19 cellular contexts compared by ENCODE assay signal in the genomic region with DNA sequence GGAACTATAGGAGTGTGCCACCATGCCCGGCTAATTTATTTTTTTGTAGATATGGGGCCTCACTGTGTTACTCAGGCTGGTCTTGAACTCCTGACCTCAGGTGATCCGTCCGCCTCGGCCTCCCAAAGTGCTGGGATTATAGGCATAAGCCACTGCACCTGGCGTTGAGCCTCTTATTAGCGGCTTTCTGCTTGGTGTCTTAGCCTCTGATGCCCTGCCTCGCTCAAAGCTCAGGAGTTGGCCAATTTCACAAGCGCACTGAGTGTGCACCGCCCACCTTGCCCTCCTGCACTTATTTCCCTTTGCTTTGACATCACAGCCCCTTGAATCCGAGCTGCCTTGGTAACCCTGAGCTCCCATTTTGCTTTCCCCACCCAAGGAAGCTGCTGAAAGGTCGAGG. TPM values are rescaled to one million over a fixed set of nuclear protein-coding genes. Genes with fewer than 3 reads are reported as not detected.
DNase-seq lines count a peak whose midpoint lies in the region; TF ChIP-seq lines count a peak whose summit lies in the region.
"Had no signal": no experiment of that assay in that cellular context is flagged by ENCODE, and none has a peak within 500 bp of the region (broad histone marks: within the 10 kb centered on the region; RNA-seq: fewer than 3 reads in every experiment).

No MANE protein-coding gene starts in this region.

- no peak for TF ChIP-seq POLR2A in lower leg skin (IDR thresholded peaks at IDR 0.05)

- peak overlapping the region; percentile 59 for H3K27ac Mint-ChIP-seq in MCF 10A (ENCODE audit: low read depth, unreplicated experiment)
- H3K27ac Mint-ChIP-seq: B cell had no signal

- no peak overlapping the region for H3K4me3 Mint-ChIP-seq in MCF 10A (ENCODE audit: unreplicated experiment)
- H3K4me3 Mint-ChIP-seq: B cell had no signal

- H3K36me3 Mint-ChIP-seq in MCF 10A (ENCODE audit: insufficient read depth, unreplicated experiment), result peaks cover 79% of the 10 kb centered on the region

- intact Hi-C loops in MCF 10A (cut with micrococcal nuclease), result loop anchor here (5.0 kb wide), 1 partner anchor 46 kb away; the partner anchor contains the start of gene CARM1
- intact Hi-C loops in mammary epithelial cell (cut with micrococcal nuclease), result no loop called here
- intact Hi-C loops in lower leg skin (cut with DNase I; ENCODE audit: low total_unique reads), result no loop called here

- H3K9me3 ChIP-seq in mammary epithelial cell (replicated peaks; ENCODE audit: insufficient read depth, low read length), result no peaks in the 10 kb centered on the region
- H3K9me3 ChIP-seq in WERI-Rb-1 (ENCODE audit: severe bottlenecking), result no peaks in the 10 kb centered on the region
- H3K9me3 ChIP-seq in skeletal muscle tissue (ENCODE audit: control insufficient read depth in 3 of 3, low read length in 3 of 3), result no peaks in the 10 kb centered on the region

- BruUV-seq in MCF 10A (replicated peaks; lab: Mats Ljungman, UMichigan), result no TSS peak
- no TSS peak for BruUV-seq in mammary epithelial cell (replicated peaks; lab: Mats Ljungman, UMichigan)

- H3K9ac ChIP-seq in mammary epithelial cell (ENCODE audit: insufficient read depth, low read length), result no peak overlapping the region
- H3K9ac ChIP-seq in skeletal muscle tissue (ENCODE audit: low read depth in 1 of 3, low read length in 3 of 3), result peak overlapping the region in 1 of 3 donors; percentile 45

- dilution Hi-C loops in mammary epithelial cell (cut with HindIII; ENCODE audit: low sequenced_read_pairs), result loop anchor here (10.0 kb wide), 1 partner anchor 94 kb away; no protein-coding TSS in a partner anchor

- POLR2A ChIA-PET in MCF 10A (lab: Yijun Ruan, JAX), result interaction anchor here (0.5 to 1.8 kb wide), 2 partner anchors 9 to 22 kb away, joined by 4 to 7 read pairs; no protein-coding TSS in a partner anchor

- peaks cover 14% of the 10 kb centered on the region for H3K4me1 ChIP-seq in mammary epithelial cell (ENCODE audit: insufficient read depth, low read length)
- H3K4me1 ChIP-seq in skeletal muscle tissue (ENCODE audit: control insufficient read depth in 3 of 3, insufficient read depth in 3 of 3, low read length in 3 of 3), result peaks cover 20 to 65% (median 41%) of the 10 kb centered on the region in 3 donors

- no peaks in the 10 kb centered on the region for H3K9me3 Mint-ChIP-seq in MCF 10A (ENCODE audit: unreplicated experiment)

- no peak overlapping the region for H2AFZ ChIP-seq in mammary epithelial cell (ENCODE audit: low read depth, low read length)

- over 99% methylated on average over 10 of the region's 11 CpGs for WGBS in mammary epithelial cell (ENCODE audit: low coverage, missing lambda C conversion rate)
- WGBS in lower leg skin, 2 donors, result 88 to 92% methylated on average over 11 of the region's 11 CpGs

- peaks cover 5% of the 10 kb centered on the region for H3K4me1 Mint-ChIP-seq in MCF 10A (ENCODE audit: insufficient read depth, unreplicated experiment)

- no peak overlapping the region for H3K27ac ChIP-seq in mammary epithelial cell (ENCODE audit: insufficient read depth, low read depth, low read length)
- peak overlapping the region; percentile 85 for H3K27ac ChIP-seq in WERI-Rb-1
- peak overlapping the region; percentile 20 for H3K27ac ChIP-seq in skeletal muscle tissue (ENCODE audit: low read depth, low read length)

- no peaks in the 10 kb centered on the region for H3K79me2 ChIP-seq in mammary epithelial cell (ENCODE audit: insufficient read depth, low read length)

- in situ Hi-C loops in mammary epithelial cell (cut with MboI; ENCODE audit: low sequenced_read_pairs in 2 of 2), result no loop called here

- H3K27me3 Mint-ChIP-seq in MCF 10A (ENCODE audit: insufficient read depth, unreplicated experiment), result no peaks in the 10 kb centered on the region
- H3K27me3 Mint-ChIP-seq: B cell had no signal

- no peaks in the 10 kb centered on the region for H3K27me3 ChIP-seq in mammary epithelial cell (ENCODE audit: insufficient read depth, low read length)
- no peaks in the 10 kb centered on the region for H3K27me3 ChIP-seq in WERI-Rb-1 (ENCODE audit: insufficient read depth, low read depth, severe bottlenecking)
- H3K27me3 ChIP-seq in skeletal muscle tissue (ENCODE audit: control insufficient read depth in 3 of 3, insufficient read depth in 3 of 3, low read length in 3 of 3), result no peaks in the 10 kb centered on the region

- DNase-seq in MCF 10A (ENCODE audit: unreplicated experiment) (no peak), mammary epithelial cell (no peak), NCI-H2227 (lab: John Stamatoyannopoulos, UW; ENCODE audit: unreplicated experiment) (peak; percentile 7), WERI-Rb-1 (peak; percentile 92), lower leg skin (ENCODE audit: low spot score in 2 of 2) (no peak), SW480 (ENCODE audit: low spot score) (no peak)
- DNase-seq in activated naive CD4-positive, alpha-beta T cell (lab: John Stamatoyannopoulos, UW), result no peak
- DNase-seq: DMS 273 treated with DMSO at 0.1 percent for 48 hours, GOT3, KG1, MV-4-11, NCI-H1694 treated with DMSO at 0.1 percent for 48 hours, NCI-H2171, NCI-H446 treated with DMSO at 0.1 percent for 48 hours, NCI-H748 treated with DMSO at 0.1 percent for 48 hours, OCI-M1, SIG-M5 had no signal

- TF ChIP-seq CTCF in MCF 10A (IDR thresholded peaks at IDR 0.05; ENCODE audit: unreplicated experiment) (no peak), mammary epithelial cell (conservative IDR thresholded peaks at IDR 0.05 in 1 of 2, IDR thresholded peaks at IDR 0.05 in 1 of 2; ENCODE audit: extremely low read depth in 1 of 2, insufficient read depth in 1 of 2, low read depth in 1 of 2, low read length in 2 of 2) (no peak), WERI-Rb-1 (IDR thresholded peaks at IDR 0.05; ENCODE audit: low read depth, low read length) (no peak), lower leg skin (IDR thresholded peaks at IDR 0.05) (no peak)

- CTCF ChIA-PET in MCF 10A (lab: Yijun Ruan, JAX), result interaction anchor here (0.9 to 1.3 kb wide), 2 partner anchors 19 kb away, joined by 4 to 6 read pairs; no protein-coding TSS in a partner anchor
- CTCF ChIA-PET in mammary epithelial cell (lab: Charles Lee; ENCODE audit: low non-redundant PET), result interaction anchor here (0.6 kb wide), 1 partner anchor 21 kb away, joined by 6 read pairs; no protein-coding TSS in a partner anchor

- H3K36me3 ChIP-seq in mammary epithelial cell (ENCODE audit: insufficient read depth, low read length) (no peaks in the 10 kb centered on the region), WERI-Rb-1 (peaks cover 83% of the 10 kb centered on the region), skeletal muscle tissue (ENCODE audit: control insufficient read depth in 3 of 3, insufficient read depth in 3 of 3, low read length in 3 of 3) (peaks cover 41 to 66% (median 58%) of the 10 kb centered on the region in 3 donors)

- H3K4me3 ChIP-seq in mammary epithelial cell (replicated peaks in 1 of 3; ENCODE audit: insufficient read depth in 1 of 3, low read depth in 2 of 3, low read length in 3 of 3), result no peak overlapping the region
- no peak overlapping the region for H3K4me3 ChIP-seq in WERI-Rb-1 (ENCODE audit: low read depth, low read length)
- no peak overlapping the region for H3K4me3 ChIP-seq in skeletal muscle tissue (ENCODE audit: low read length in 3 of 3)
- no peak overlapping the region for H3K4me3 ChIP-seq in lower leg skin (ENCODE audit: low read depth, poor library complexity, severe bottlenecking)

- no peaks in the 10 kb centered on the region for H4K20me1 ChIP-seq in mammary epithelial cell (ENCODE audit: insufficient read depth, low read length)

- H3K4me2 ChIP-seq in mammary epithelial cell (ENCODE audit: insufficient read depth, low read depth, low read length), result no peak overlapping the region

RNA-seq across cellular contexts. Expression of gene YIPF2, which starts 10.1 kb away (rescaled TPM):
- total RNA-seq in MCF 10A (2022), result 65.5 and 75.3 TPM in 2 replicates
- 100 to 1,000 TPM in 1 of 2 donors, 10 to 100 TPM in 1; 57.1 to 112 TPM for total RNA-seq in mammary epithelial cell
- 52.0 TPM for polyA plus RNA-seq in mammary epithelial cell
- 39.4 TPM for polyA minus RNA-seq in mammary epithelial cell
- 30.3 TPM for total RNA-seq in skeletal muscle tissue
- total RNA-seq in lower leg skin, result 10 to 100 TPM; 38.4 to 55.3 (median 47.8) TPM

RNA-seq across cellular contexts. Expression of gene TIMM29, which starts 10.3 kb away (rescaled TPM):
- total RNA-seq in MCF 10A (2022) (18.3 and 19.3 TPM in 2 replicates), mammary epithelial cell (10 to 100 TPM; 17.2 to 28.8 TPM), skeletal muscle tissue (25.6 TPM), lower leg skin (10 to 100 TPM; 39.6 to 53.2 (median 49.8) TPM)
- polyA plus RNA-seq in mammary epithelial cell, result 7.7 TPM
- 2.2 TPM for polyA minus RNA-seq in mammary epithelial cell

RNA-seq across cellular contexts. Expression of gene SMARCA4, which starts 42.5 kb away (rescaled TPM):
- total RNA-seq in MCF 10A (2022), result 127 and 132 TPM in 2 replicates
- total RNA-seq in mammary epithelial cell, result 100 to 1,000 TPM in 1 of 2 donors, 10 to 100 TPM in 1; 67.0 to 110 TPM
- 59.2 TPM for polyA plus RNA-seq in mammary epithelial cell
- polyA minus RNA-seq in mammary epithelial cell, result 138 TPM
- 58.5 TPM for total RNA-seq in skeletal muscle tissue
- 100 to 1,000 TPM in 1 of 4 donors, 10 to 100 TPM in 3; 78.4 to 115 (median 81.7) TPM for total RNA-seq in lower leg skin

RNA-seq across cellular contexts. Expression of gene CARM1, which starts 47.0 kb away (rescaled TPM):
- 49.5 and 51.7 TPM in 2 replicates for total RNA-seq in MCF 10A (2022)
- 10 to 100 TPM; 29.2 to 58.5 TPM for total RNA-seq in mammary epithelial cell
- 56.7 TPM for polyA plus RNA-seq in mammary epithelial cell
- polyA minus RNA-seq in mammary epithelial cell, result 38.8 TPM
- total RNA-seq in skeletal muscle tissue, result 19.8 TPM
- total RNA-seq in lower leg skin, result 10 to 100 TPM; 19.8 to 24.9 (median 21.2) TPM

Comparison
In these comparisons a context has a peak if more than half of its experiments do, and no peak if none do; other contexts are left out.
1. DNase-seq: peak in NCI-H2227 (single experiment) and WERI-Rb-1 (single experiment); none in MCF 10A (single experiment), mammary epithelial cell (single experiment), lower leg skin (0 of 2), activated naive CD4-positive, alpha-beta T cell (0 of 4) and SW480 (single experiment).